Comparison of ENCODE assay signal across 13 cellular contexts in the genomic region with DNA sequence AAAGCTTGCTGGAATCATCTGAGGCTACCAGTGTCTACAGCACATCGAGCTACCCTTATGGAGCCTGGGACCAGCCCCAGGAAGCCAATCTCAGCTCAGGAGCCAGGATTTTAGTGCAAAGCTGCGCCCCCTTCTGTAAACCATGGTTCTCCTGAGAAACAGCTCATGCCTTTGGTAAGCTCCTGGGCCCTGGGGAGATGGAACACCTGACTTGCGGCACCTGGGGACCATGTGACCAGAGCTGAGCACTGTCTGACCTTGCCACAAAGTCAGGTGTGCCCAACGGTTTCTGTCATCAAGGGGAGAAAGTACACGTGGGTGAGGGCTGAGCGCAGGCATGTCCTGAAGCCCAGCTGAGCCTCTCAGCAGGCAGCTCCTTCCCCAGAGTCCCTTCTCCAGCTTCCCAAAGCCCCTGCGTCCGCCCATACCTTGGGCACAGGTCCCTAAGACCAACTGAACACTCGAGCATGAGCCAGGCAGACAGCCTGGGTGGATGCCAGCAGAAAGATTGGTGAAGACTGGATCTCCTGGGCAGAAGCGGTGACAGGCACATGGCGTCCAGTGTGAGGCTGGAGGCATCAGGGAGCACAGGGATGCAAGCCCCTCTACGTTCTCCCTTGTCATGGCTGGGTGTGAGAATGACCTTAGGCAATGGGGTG. TPM values are rescaled to one million over a fixed set of nuclear protein-coding genes. Genes with fewer than 3 reads are reported as not detected.
DNase-seq lines count a peak whose midpoint lies in the region; ATAC-seq and TF ChIP-seq lines count a peak whose summit lies in the region.
"Had no signal": no experiment of that assay in that cellular context is flagged by ENCODE, and none has a peak within 500 bp of the region (broad histone marks: within the 10 kb centered on the region; RNA-seq: fewer than 3 reads in every experiment).

No MANE protein-coding gene starts in this region.

- H4K20me1 ChIP-seq in SK-N-SH (ENCODE audit: insufficient read depth) (no peaks in the 10 kb centered on the region), OCI-LY1 (ENCODE audit: insufficient read depth, low read length) (no peaks in the 10 kb centered on the region)

- H3K79me2 ChIP-seq in SK-N-SH (ENCODE audit: insufficient read depth): no peaks in the 10 kb centered on the region
- no peaks in the 10 kb centered on the region for H3K79me2 ChIP-seq in OCI-LY1 (ENCODE audit: insufficient read depth, low read length)

- H3K36me3 Mint-ChIP-seq in CD14-positive monocyte: no peaks in the 10 kb centered on the region

- H3K4me1 ChIP-seq in SK-N-SH (ENCODE audit: control insufficient read depth in 1 of 2, insufficient read depth in 2 of 2, low read depth in 1 of 2, low read length in 1 of 2): peaks cover 0 to 11% of the 10 kb centered on the region in 2 experiments; a peak in 1 of 4 replicates
- H3K4me1 ChIP-seq in OCI-LY1 (ENCODE audit: insufficient read depth, low read length, severe bottlenecking): peaks cover 30% of the 10 kb centered on the region
- H3K4me1 ChIP-seq in thyroid gland: peaks cover 5 to 11% of the 10 kb centered on the region in 2 donors
- H3K4me1 ChIP-seq: adrenal gland had no signal

- no peaks in the 10 kb centered on the region for H3K27me3 ChIP-seq in SK-N-SH (ENCODE audit: insufficient read depth)
- no peaks in the 10 kb centered on the region for H3K27me3 ChIP-seq in OCI-LY1 (ENCODE audit: insufficient read depth, low read length)
- no peaks in the 10 kb centered on the region for H3K27me3 ChIP-seq in thyroid gland
- H3K27me3 ChIP-seq: adrenal gland had no signal

- no peak for TF ChIP-seq POLR2A in thyroid gland (IDR thresholded peaks at IDR 0.05)

- no peak overlapping the region for H3K9ac ChIP-seq in SK-N-SH
- peak overlapping the region; percentile 17; the same call in 1 of the 2 replicates for H3K9ac ChIP-seq in OCI-LY1 (ENCODE audit: low read length)

- H3K4me1 Mint-ChIP-seq in CD14-positive monocyte: peaks cover 14% of the 10 kb centered on the region

- 63% methylated on average over 6 of the region's 12 CpGs for WGBS in SK-N-SH (ENCODE audit: low lambda C conversion rate)
- 50 to 51% methylated on average over 6 to 11 of the region's 12 CpGs for WGBS in thyroid gland, 2 donors

- no peaks in the 10 kb centered on the region for H3K9me2 ChIP-seq in SK-N-SH
- H3K9me2 ChIP-seq in OCI-LY1 (ENCODE audit: low read depth, low read length): no peaks in the 10 kb centered on the region

- TF ChIP-seq RAD21 in SK-N-SH (IDR thresholded peaks at IDR 0.05; ENCODE audit: low read length): no peak

- H3F3A ChIP-seq in SK-N-SH (replicated peaks; ENCODE audit: insufficient read depth): no peaks in the 10 kb centered on the region
- H3F3A ChIP-seq in OCI-LY1 (ENCODE audit: insufficient read depth, low read length): no peaks in the 10 kb centered on the region

- peak; percentile 35 for ATAC-seq in SK-N-SH treated with all-trans-retinoic acid at 6 μM for 48 hours
- ATAC-seq: left lobe of liver had no signal

- no peak for TF ChIP-seq CTCF in SK-N-SH (IDR thresholded peaks at IDR 0.05)
- peak; percentile 34; the same call in 1 of the 2 replicates for TF ChIP-seq CTCF in OCI-LY1 (IDR thresholded peaks at IDR 0.05; ENCODE audit: low read length)
- TF ChIP-seq CTCF in thyroid gland (IDR thresholded peaks at IDR 0.05): no peak
- TF ChIP-seq CTCF in CD14-positive monocyte (IDR thresholded peaks at IDR 0.05): no peak

- H3K27me3 Mint-ChIP-seq in CD14-positive monocyte (ENCODE audit: low read depth in 3 of 3): peaks cover 0 to 12% (median 0%) of the 10 kb centered on the region in 3 donors

- H3K27ac Mint-ChIP-seq in CD14-positive monocyte: peak overlapping the region in 1 of 7 donors; percentile 68

- H3K36me3 ChIP-seq in SK-N-SH (replicated peaks in 1 of 2; ENCODE audit: control insufficient read depth in 1 of 2, insufficient read depth in 2 of 2, low read length in 1 of 2): no peaks in the 10 kb centered on the region
- H3K36me3 ChIP-seq in OCI-LY1 (ENCODE audit: insufficient read depth, low read length): no peaks in the 10 kb centered on the region
- no peaks in the 10 kb centered on the region for H3K36me3 ChIP-seq in thyroid gland
- H3K36me3 ChIP-seq: adrenal gland, neutrophil had no signal

- CTCF ChIA-PET in SK-N-SH (lab: Yijun Ruan, JAX): interaction anchor here (1.0 to 10.0 kb wide), 13 partner anchors 9 to 325 kb away, joined by 3 to 98 read pairs (median 4); no protein-coding TSS in a partner anchor

- no peaks in the 10 kb centered on the region for H3K9me3 ChIP-seq in SK-N-SH
- H3K9me3 ChIP-seq in OCI-LY1 (ENCODE audit: low read length): no peaks in the 10 kb centered on the region
- H3K9me3 ChIP-seq in thyroid gland: no peaks in the 10 kb centered on the region
- H3K9me3 ChIP-seq: adrenal gland, neutrophil had no signal

- H3K4me3 Mint-ChIP-seq in CD14-positive monocyte: no peak overlapping the region

- peaks cover 0 to 8% (median 0%) of the 10 kb centered on the region in 7 donors for H3K9me3 Mint-ChIP-seq in CD14-positive monocyte

- no peak overlapping the region for H3K4me2 ChIP-seq in SK-N-SH
- peak overlapping the region; percentile 8; the same call in 1 of the 2 replicates for H3K4me2 ChIP-seq in OCI-LY1 (ENCODE audit: low read length)

- no peak overlapping the region for H3K27ac ChIP-seq in SK-N-SH (ENCODE audit: low read depth in 2 of 2, low read length in 1 of 2)
- H3K27ac ChIP-seq in OCI-LY1 (ENCODE audit: low read depth, low read length, poor library complexity, severe bottlenecking): peak overlapping the region; percentile 49
- peak overlapping the region in 1 of 3 donors; percentile 10 for H3K27ac ChIP-seq in thyroid gland
- H3K27ac ChIP-seq: adrenal gland, neutrophil had no signal

- H2AFZ ChIP-seq in SK-N-SH (ENCODE audit: low read depth): no peak overlapping the region
- no peak overlapping the region for H2AFZ ChIP-seq in OCI-LY1 (ENCODE audit: low read length)

- TF ChIP-seq EP300 in SK-N-SH (IDR thresholded peaks at IDR 0.05; ENCODE audit: borderline replicate concordance in 1 of 2, low read depth in 1 of 2, low read length in 1 of 2): no peak

- intact Hi-C loops in thyroid gland (cut with DNase I): no loop called here
- intact Hi-C loops in CD14-positive monocyte (cut with micrococcal nuclease): no loop called here

- POLR2A ChIA-PET in SK-N-SH (lab: Yijun Ruan, JAX): interaction anchor here (1.0 kb wide), 1 partner anchor 13 kb away, joined by 4 read pairs; no protein-coding TSS in a partner anchor

- DNase-seq in SK-N-SH (no peak), iPS-NIHi11 (ENCODE audit: low spot score) (peak; percentile 47), thyroid gland (peak; percentile 65), NCI-H774 (lab: John Stamatoyannopoulos, UW) (no peak), CD14-positive monocyte (ENCODE audit: low spot score) (no peak)
- no peak for DNase-seq in activated naive CD4-positive, alpha-beta T cell treated with anti-CD3 and anti-CD28 coated beads, Interleukin-2, amount 50 U/mL, for 16 hours
- DNase-seq: effector memory CD4-positive, alpha-beta T cell; GDM1 had no signal

- H3K4me3 ChIP-seq in SK-N-SH (ENCODE audit: low read depth in 2 of 2, low read length in 1 of 2) (no peak overlapping the region), OCI-LY1 (ENCODE audit: low read depth, low read length, poor library complexity, severe bottlenecking) (no peak overlapping the region), thyroid gland (replicated peaks in 1 of 3) (no peak overlapping the region)
- H3K4me3 ChIP-seq: adrenal gland had no signal

TF ChIP-seq in SK-N-SH treated with all-trans-retinoic acid at 6 μM for 48 hours, 23 proteins besides CTCF, POLR2A, EP300 and RAD21 (continues in another document):
- TF ChIP-seq ESRRG (CRISPR knock-in tag; IDR thresholded peaks at IDR 0.05): no peak
- TF ChIP-seq, protein P1, sequence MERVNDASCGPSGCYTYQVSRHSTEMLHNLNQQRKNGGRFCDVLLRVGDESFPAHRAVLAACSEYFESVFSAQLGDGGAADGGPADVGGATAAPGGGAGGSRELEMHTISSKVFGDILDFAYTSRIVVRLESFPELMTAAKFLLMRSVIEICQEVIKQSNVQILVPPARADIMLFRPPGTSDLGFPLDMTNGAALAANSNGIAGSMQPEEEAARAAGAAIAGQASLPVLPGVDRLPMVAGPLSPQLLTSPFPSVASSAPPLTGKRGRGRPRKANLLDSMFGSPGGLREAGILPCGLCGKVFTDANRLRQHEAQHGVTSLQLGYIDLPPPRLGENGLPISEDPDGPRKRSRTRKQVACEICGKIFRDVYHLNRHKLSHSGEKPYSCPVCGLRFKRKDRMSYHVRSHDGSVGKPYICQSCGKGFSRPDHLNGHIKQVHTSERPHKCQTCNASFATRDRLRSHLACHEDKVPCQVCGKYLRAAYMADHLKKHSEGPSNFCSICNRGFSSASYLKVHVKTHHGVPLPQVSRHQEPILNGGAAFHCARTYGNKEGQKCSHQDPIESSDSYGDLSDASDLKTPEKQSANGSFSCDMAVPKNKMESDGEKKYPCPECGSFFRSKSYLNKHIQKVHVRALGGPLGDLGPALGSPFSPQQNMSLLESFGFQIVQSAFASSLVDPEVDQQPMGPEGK (CRISPR knock-in tag; IDR thresholded peaks at IDR 0.05; ENCODE audit: borderline replicate concordance): no peak
- TF ChIP-seq ZC3H10 (CRISPR knock-in tag; IDR thresholded peaks at IDR 0.05): no peak

TF ChIP-seq in SK-N-SH, 30 proteins besides CTCF, POLR2A, EP300 and RAD21 (continues in another document):
- no peak for TF ChIP-seq GATA2 (CRISPR knock-in tag; IDR thresholded peaks at IDR 0.05)
- no peak for TF ChIP-seq IRF3 (IDR thresholded peaks at IDR 0.05; ENCODE audit: low read depth, low read length)
- TF ChIP-seq NRF1 (IDR thresholded peaks at IDR 0.05; ENCODE audit: low read depth, low read length): no peak

RNA-seq across cellular contexts. Expression of gene TENT5B, which starts 57.9 kb away (rescaled TPM):
- 0.78 and 1.2 TPM in 2 replicates for polyA plus RNA-seq in SK-N-SH (2012; rRNA removed)
- polyA plus RNA-seq in SK-N-SH (2012; cell fraction: cytosol; rRNA removed): 0.71 and 1.2 TPM in 2 replicates
- polyA plus RNA-seq in SK-N-SH (2012; cell fraction: nucleus; rRNA removed): 0.63 and 0.79 TPM in 2 replicates
- 10 to 100 TPM in 3 of 4 donors, 1 to 10 TPM in 1; 4.7 to 21.0 (median 11.8) TPM for total RNA-seq in thyroid gland
- under 1 TPM; 0.27 to 0.58 TPM for polyA plus RNA-seq in CD14-positive monocyte

Comparison
In these comparisons a context has a peak if more than half of its experiments do, and no peak if none do; other contexts are left out.
1. DNase-seq: peak in iPS-NIHi11 (single experiment) and thyroid gland (2 of 2); none in SK-N-SH (single experiment), activated naive CD4-positive, alpha-beta T cell treated with anti-CD3 and anti-CD28 coated beads, Interleukin-2, amount 50 U/mL, for 16 hours (single experiment), NCI-H774 (single experiment) and CD14-positive monocyte (single experiment).